8 cellular contexts compared by ENCODE assay signal in the genomic region with DNA sequence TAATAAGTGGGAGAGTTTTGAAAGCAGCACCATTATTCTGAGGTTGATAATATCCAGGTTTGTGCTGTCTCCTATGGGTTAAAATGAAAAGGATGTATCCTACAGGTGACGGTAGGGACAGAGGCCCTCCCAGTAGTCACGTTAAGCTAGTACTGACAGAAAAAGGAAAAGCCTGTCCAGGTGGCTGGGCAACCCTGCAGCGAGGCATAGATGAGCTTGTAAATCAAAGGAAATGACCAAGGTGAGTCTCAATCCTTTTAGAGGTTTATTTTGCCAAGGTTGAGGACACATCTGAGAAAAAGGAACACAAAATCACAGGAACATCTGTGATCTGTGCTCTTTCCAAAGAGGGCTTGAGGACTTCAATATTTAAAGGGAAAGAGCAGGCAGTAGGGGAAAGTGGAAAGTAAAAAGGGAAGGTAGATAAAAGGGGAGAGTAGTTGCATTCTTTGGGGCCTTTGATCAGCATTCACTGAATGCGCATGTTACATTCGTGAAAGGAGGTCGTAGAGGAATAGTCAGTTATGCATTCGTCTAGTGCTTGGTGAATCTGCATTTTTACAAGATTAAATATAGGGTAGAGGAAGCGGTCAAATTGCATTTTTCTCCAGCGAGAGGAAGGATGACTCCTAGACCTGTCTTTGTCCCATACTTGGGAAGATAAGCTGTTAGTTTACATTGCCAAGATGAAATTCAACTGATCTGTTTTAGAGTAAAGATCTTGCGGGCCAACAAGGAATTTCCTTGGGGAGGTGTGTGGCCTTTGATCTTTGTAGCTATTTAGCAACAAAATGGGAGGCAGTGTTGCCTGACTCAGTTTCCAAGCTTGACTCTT. TPM values are rescaled to one million over a fixed set of nuclear protein-coding genes. Genes with fewer than 3 reads are reported as not detected.
DNase-seq lines count a peak whose midpoint lies in the region; ATAC-seq and TF ChIP-seq lines count a peak whose summit lies in the region.

No MANE protein-coding gene starts in this region.

- in situ Hi-C loops in astrocyte of the spinal cord (cut with HindIII; ENCODE audit: low sequenced_read_pairs) = no loop called here

- H3K4me3 ChIP-seq in heart right ventricle = peak overlapping the region in 9 of 10 donors; percentile 88 to 99 (median 92)
- peak overlapping the region; percentile 87 for H3K4me3 ChIP-seq in astrocyte of the spinal cord (ENCODE audit: low read depth, low read length)
- peak overlapping the region; percentile 98 for H3K4me3 ChIP-seq in lung
- peak overlapping the region; percentile 93 for H3K4me3 ChIP-seq in urinary bladder (ENCODE audit: low read depth, low read length)

- H3K9me3 ChIP-seq in heart right ventricle = no peaks in the 10 kb centered on the region
- no peaks in the 10 kb centered on the region for H3K9me3 ChIP-seq in lung (ENCODE audit: control insufficient read depth in 2 of 2, insufficient read depth in 1 of 2, low read length in 1 of 2)

- intact Hi-C loops in heart right ventricle (cut with DNase I) = loop anchor here in 3 of 10 donors (5.0 to 10.0 kb wide), 2 partner anchors 129 to 131 kb away; a partner anchor contains a TSS
- intact Hi-C loops in Right ventricle myocardium inferior (cut with DNase I) = loop anchor here (10.0 kb wide), 1 partner anchor 129 kb away; a partner anchor contains a TSS

- peaks cover 0 to 25% (median 7%) of the 10 kb centered on the region in 9 donors for H3K36me3 ChIP-seq in heart right ventricle
- H3K36me3 ChIP-seq in lung (ENCODE audit: control insufficient read depth in 2 of 2, insufficient read depth in 2 of 2, low read length in 2 of 2) = peaks cover 2 to 4% of the 10 kb centered on the region in 2 donors
- H3K36me3 ChIP-seq in urinary bladder (ENCODE audit: insufficient read depth) = no peaks in the 10 kb centered on the region

- H3K27me3 ChIP-seq in heart right ventricle (no peaks in the 10 kb centered on the region), lung (ENCODE audit: control insufficient read depth, insufficient read depth) (no peaks in the 10 kb centered on the region)

- ATAC-seq in heart right ventricle = no peak
- ATAC-seq in Right ventricle myocardium inferior = no peak
- ATAC-seq in lung (ENCODE audit: insufficient read depth, low FRiP score) = no peak
- no peak for ATAC-seq in HG02571 (IDR thresholded peaks at IDR 0.05; ENCODE audit: unreplicated experiment)

- H3K4me1 ChIP-seq in heart right ventricle = peaks cover 8 to 42% (median 31%) of the 10 kb centered on the region in 9 donors
- H3K4me1 ChIP-seq in lung (ENCODE audit: control insufficient read depth in 2 of 2, insufficient read depth in 2 of 2, low read length in 2 of 2) = peaks cover 3 to 13% of the 10 kb centered on the region in 2 donors
- H3K4me1 ChIP-seq in urinary bladder (ENCODE audit: insufficient read depth) = no peaks in the 10 kb centered on the region

- peak overlapping the region; percentile 96 to 100 (median 99) for H3K27ac ChIP-seq in heart right ventricle
- H3K27ac ChIP-seq in lung (ENCODE audit: low read depth in 1 of 2, low read length in 1 of 2) = peak overlapping the region; percentile 99 to 100
- H3K27ac ChIP-seq in urinary bladder (ENCODE audit: low read depth) = peak overlapping the region; percentile 98

- no peak for TF ChIP-seq CTCF in heart right ventricle (IDR thresholded peaks at IDR 0.05)
- no peak for TF ChIP-seq CTCF in astrocyte of the spinal cord (IDR thresholded peaks at IDR 0.05; ENCODE audit: low read depth, low read length)
- TF ChIP-seq CTCF in lung (IDR thresholded peaks at IDR 0.05; ENCODE audit: control extremely low read depth, extremely low read depth) = no peak

- 85% methylated on average over 10 of the region's 10 CpGs for WGBS in heart right ventricle, 2 donors
- WGBS in lung, 2 donors = 62 to 68% methylated on average over 10 of the region's 10 CpGs
- 58% methylated on average over 10 of the region's 10 CpGs for WGBS in urinary bladder

- DNase-seq in heart right ventricle (no peak), Right ventricle myocardium inferior (ENCODE audit: missing footprints) (no peak), astrocyte of the spinal cord (ENCODE audit: low read depth, low spot score) (no peak), lung (ENCODE audit: low spot score) (no peak), DMS79 treated with DMSO at 0.1 percent for 48 hours (lab: John Stamatoyannopoulos, UW) (no peak), H4 (ENCODE audit: low spot score) (no peak)

RNA-seq across cellular contexts. Expression of a gene that starts 0.9 kb away (rescaled TPM):
- total RNA-seq in heart right ventricle (100 to 1,000 TPM; 161 to 372 (median 220) TPM), Right ventricle myocardium inferior (174 TPM), lung (100 to 1,000 TPM in 1 of 2 donors, 10 to 100 TPM in 1; 47.2 to 130 TPM), urinary bladder (50.0 TPM)
- polyA plus RNA-seq in heart right ventricle (100 to 1,000 TPM; 339 to 570 TPM), lung (100 to 1,000 TPM; 205 to 244 TPM), urinary bladder (114 TPM)
- 171 and 239 TPM in 2 replicates for total RNA-seq in H4 (2014; rRNA removed; shearing (Covaris generic))

RNA-seq across cellular contexts. Expression of a gene that starts 15.2 kb away (rescaled TPM):
- total RNA-seq in heart right ventricle = 1 to 10 TPM in 4 of 10 donors, under 1 TPM in 6; 0.57 to 1.6 (median 0.97) TPM
- polyA plus RNA-seq in heart right ventricle = under 1 TPM; 0.25 to 0.51 TPM
- total RNA-seq in Right ventricle myocardium inferior = 0.70 TPM
- 10 to 100 TPM; 10.6 to 13.5 TPM for total RNA-seq in lung
- 10 to 100 TPM in 1 of 2 donors, 1 to 10 TPM in 1; 6.6 to 25.9 TPM for polyA plus RNA-seq in lung
- 6.5 TPM for total RNA-seq in urinary bladder
- 3.4 TPM for polyA plus RNA-seq in urinary bladder
- total RNA-seq in H4 (2014; rRNA removed; shearing (Covaris generic)) = 0.72 TPM in 1 of 2 replicates, not detected in the other

RNA-seq across cellular contexts. Expression of a gene that starts 21.6 kb away (rescaled TPM):
- under 1 TPM in 4 of 10 donors, not detected in 6; 0.09 to 0.15 (median 0.12) TPM for total RNA-seq in heart right ventricle
- under 1 TPM; 0.06 to 0.37 TPM for polyA plus RNA-seq in heart right ventricle
- total RNA-seq in Right ventricle myocardium inferior = 0.19 TPM
- total RNA-seq in lung = 10 to 100 TPM; 30.0 to 71.6 TPM
- 10 to 100 TPM in 1 of 2 donors, 1 to 10 TPM in 1; 8.4 to 10.1 TPM for polyA plus RNA-seq in lung
- total RNA-seq in urinary bladder = 1.4 TPM
- polyA plus RNA-seq in urinary bladder = 0.19 TPM
- total RNA-seq in H4 (2014; rRNA removed; shearing (Covaris generic)) = 0.27 TPM in 1 of 2 replicates, not detected in the other

Comparison
In these comparisons a context has a peak if more than half of its experiments do, and no peak if none do; other contexts are left out.
1. RNA of a gene that starts 21.6 kb away (total RNA-seq): 30.0 to 71.6 TPM in lung; 1.4 TPM in urinary bladder (single experiment), 0.27 TPM in H4, 0.19 TPM in Right ventricle myocardium inferior (single experiment) and 0.09 to 0.15 TPM in heart right ventricle; every median in the first group is over 10 times any median in the second.
2. Peak in every context shown above with its lines, with median percentiles within 50 percentile points of each other: H3K27ac ChIP-seq and H3K4me3 ChIP-seq.